In genomic region chr11:101262258-101262657, GRCh38 we compare ENCODE assay signal across 26 cellular contexts.
"Had no signal": no experiment of that assay in that cellular context is flagged by ENCODE, and none has a peak within 500 bp of the region (broad histone marks: within the 10 kb centered on the region; RNA-seq: fewer than 3 reads in every experiment).

No MANE protein-coding gene starts in this region.

- H3K4me1 ChIP-seq: suprapubic skin, thyroid gland, tibial artery, tibial nerve, upper lobe of left lung, upper lobe of right lung, uterus had no signal

- ATAC-seq: stimulated activated effector memory CD8-positive, alpha-beta T cell treated with anti-CD3 and anti-CD28 coated beads, Interleukin-12 subunit alpha, Interleukin-12 subunit beta, amount 100 ng/mL, for 72 hours; stimulated activated memory B cell treated with anti-CD40 and anti-IgM and Interleukin-4, amounts not matched to agents 10 μg/mL and 1 μg/mL and 100 μg/mL, for 72 hours; stimulated activated naive B cell treated with anti-CD40 and anti-IgM and Interleukin-4, amounts not matched to agents 10 μg/mL and 1 μg/mL and 100 μg/mL, for 72 hours; stimulated activated naive CD8-positive, alpha-beta T cell treated with anti-CD3 and anti-CD28 coated beads, Interleukin-15, amount 100 ng/mL, for 72 hours; stimulated activated naive CD8-positive, alpha-beta T cell treated with anti-CD3 and anti-CD28 coated beads, Interleukin-15, Interleukin-2, amounts not matched to agents 100 U/mL and 50 U/mL, for 24 hours; upper lobe of right lung had no signal

- H3K27me3 ChIP-seq: stomach, suprapubic skin, testis, thyroid gland, tibial artery, tibial nerve, transverse colon, upper lobe of left lung, upper lobe of right lung, uterus, vagina had no signal

- FAIRE-seq: urothelium cell line had no signal

- H3K4me3 ChIP-seq: stomach, suprapubic skin, testis, thoracic aorta, thyroid gland, tibial artery, tibial nerve, transverse colon, upper lobe of left lung, upper lobe of right lung, uterus, vagina had no signal

- H3K9me3 ChIP-seq: stomach, suprapubic skin, testis, thoracic aorta, thyroid gland, tibial artery, tibial nerve, transverse colon, upper lobe of left lung, upper lobe of right lung, uterus, vagina had no signal

- H3K36me3 ChIP-seq: stomach, suprapubic skin, thoracic aorta, thyroid gland, tibial artery, tibial nerve, transverse colon, upper lobe of left lung, upper lobe of right lung, uterus, vagina had no signal

- DNase-seq: stimulated activated CD4-positive, alpha-beta T cell treated with anti-CD3 and anti-CD28 coated beads, Interleukin-2, amount 100 ng/mL, for 48 hours; stimulated activated CD4-positive, alpha-beta T cell treated with anti-CD3 and anti-CD28 coated beads, Interleukin-4, amount 100 ng/mL, for 1 hour; stimulated activated CD4-positive, alpha-beta T cell treated with anti-CD3 and anti-CD28 coated beads, Interleukin-4, amount 100 ng/mL, for 24 hours; stimulated activated CD4-positive, alpha-beta T cell treated with anti-CD3 and anti-CD28 coated beads, Interleukin-4, amount 100 ng/mL, for 4 hours; stimulated activated CD8-positive, alpha-beta memory T cell treated with anti-CD3 and anti-CD28 coated beads, Interleukin-4, amount 100 ng/mL, for 48 hours; stimulated activated naive B cell treated with anti-CD40 and anti-IgM and Interleukin-4, amounts not matched to agents 10 μg/mL and 1 μg/mL and 100 μg/mL, for 72 hours; stimulated activated naive CD4-positive, alpha-beta T cell; stimulated activated naive CD4-positive, alpha-beta T cell treated with Interleukin-2 at 50 U/mL for 16 hours; stimulated activated naive CD8-positive, alpha-beta T cell treated with anti-CD3 and anti-CD28 coated beads, Interleukin-15, amount 100 ng/mL, for 72 hours; stimulated activated naive CD8-positive, alpha-beta T cell treated with anti-CD3 and anti-CD28 coated beads, Interleukin-15, Interleukin-2, amounts not matched to agents 100 U/mL and 50 U/mL, for 24 hours; stomach; substantia nigra; testis; thyroid gland; tibial artery; transverse colon; upper lobe of left lung; upper lobe of right lung; uterus had no signal

- H3K27ac ChIP-seq: stomach, suprapubic skin, testis, thoracic aorta, thyroid gland, tibial artery, tibial nerve, transverse colon, upper lobe of left lung, upper lobe of right lung, uterus, vagina had no signal
